8 cellular contexts compared by ENCODE assay signal in genomic region chr14:23301288-23301968, GRCh38. TPM values are rescaled to one million over a fixed set of nuclear protein-coding genes. Genes with fewer than 3 reads are reported as not detected.
A peak's percentile ranks its signal among the peaks of the same experiment; 100 is the strongest.
DNase-seq lines count a peak whose midpoint lies in the region; ATAC-seq and TF ChIP-seq lines count a peak whose summit lies in the region.

No MANE protein-coding gene starts in this region.

- peaks cover 21% of the 10 kb centered on the region for H3K36me3 ChIP-seq in lower lobe of right lung

- TF ChIP-seq CTCF in CD4-positive, alpha-beta T cell (IDR thresholded peaks at IDR 0.05), result peak; percentile 65
- peak; percentile 79 for TF ChIP-seq CTCF in lower lobe of right lung (IDR thresholded peaks at IDR 0.05)

- H3K4me3 ChIP-seq in lower lobe of right lung, result peak overlapping the region; percentile 78

- intact Hi-C loops in CD4-positive, alpha-beta T cell (cut with DNase I, micrococcal nuclease), result loop anchor here (2.0 to 10.0 kb wide), 8 partner anchors 15 to 1143 kb away; partner anchors contain the start of genes DAD1 (in 1 of the 2), HAUS4 (in 1 of the 2), HOMEZ (in 1 of the 2) and SDR39U1 (in 1 of the 2)
- intact Hi-C loops in lower lobe of right lung (cut with DNase I), result no loop called here

- H3K4me1 Mint-ChIP-seq in CD4-positive, alpha-beta T cell (ENCODE audit: low read depth), result peaks cover 39% of the 10 kb centered on the region

- no peaks in the 10 kb centered on the region for H3K9me3 ChIP-seq in CD4-positive, alpha-beta T cell (ENCODE audit: control insufficient read depth, low read length)
- H3K9me3 ChIP-seq in lower lobe of right lung, result no peaks in the 10 kb centered on the region

- peak overlapping the region; percentile 96 for H3K4me3 Mint-ChIP-seq in CD4-positive, alpha-beta T cell

- peak overlapping the region; percentile 97 for H3K27ac Mint-ChIP-seq in CD4-positive, alpha-beta T cell

- peaks cover 26% of the 10 kb centered on the region for H3K36me3 Mint-ChIP-seq in CD4-positive, alpha-beta T cell (ENCODE audit: low read depth)

- peaks cover 15% of the 10 kb centered on the region for H3K27me3 Mint-ChIP-seq in CD4-positive, alpha-beta T cell

- peak; percentile 69 for ATAC-seq in CD4-positive, alpha-beta T cell (ENCODE audit: poor library complexity)
- ATAC-seq in GM19397 (IDR thresholded peaks at IDR 0.05; ENCODE audit: unreplicated experiment) (peak; percentile 79), HG03565 (IDR thresholded peaks at IDR 0.05; ENCODE audit: unreplicated experiment) (peak; percentile 74), lower lobe of right lung (peak; percentile 92 to 94)

- peaks cover 7% of the 10 kb centered on the region for H3K27me3 ChIP-seq in CD4-positive, alpha-beta T cell (ENCODE audit: control insufficient read depth, insufficient read depth, low read length)
- H3K27me3 ChIP-seq in lower lobe of right lung (ENCODE audit: low read depth), result no peaks in the 10 kb centered on the region

- POLR2A ChIA-PET in CD4-positive, alpha-beta T cell (lab: Charles Lee), result interaction anchor here (0.7 to 10.5 kb wide), 24 partner anchors 9 to 835 kb away, joined by 3 to 455 read pairs (median 6); partner anchors contain the start of genes ACIN1, C14orf119, DAD1 and DCAF11

- no peaks in the 10 kb centered on the region for H3K9me3 Mint-ChIP-seq in CD4-positive, alpha-beta T cell

- peak overlapping the region; percentile 97 for H3K27ac ChIP-seq in CD4-positive, alpha-beta T cell (ENCODE audit: low read depth, low read length)
- peak overlapping the region; percentile 96 for H3K27ac ChIP-seq in lower lobe of right lung

- peaks cover 45% of the 10 kb centered on the region for H3K4me1 ChIP-seq in lower lobe of right lung

- DNase-seq in CD4-positive, alpha-beta T cell, result peak; percentile 91 to 99 (median 95)
- peak; percentile 99 for DNase-seq in NCI-H748 (lab: John Stamatoyannopoulos, UW; ENCODE audit: unreplicated experiment)
- DNase-seq in activated CD4-positive, alpha-beta T cell treated with anti-CD3 and anti-CD28 coated beads, Interleukin-2, amount 50 U/mL, for 48 hours, result peak; percentile 96
- peak; percentile 95 to 99 for DNase-seq in dermis microvascular lymphatic vessel endothelial cell (ENCODE audit: low read depth in 2 of 2)
- DNase-seq in lower lobe of right lung, result peak; percentile 99
- DNase-seq in stimulated activated CD4-positive, alpha-beta T cell treated with anti-CD3 and anti-CD28 coated beads, TNF-alpha, amount 100 ng/mL, for 1 hour (ENCODE audit: low read depth in 3 of 3, low spot score in 1 of 3), result peak; percentile 87 to 95 (median 93)

- CTCF ChIA-PET in CD4-positive, alpha-beta T cell (lab: Charles Lee), result interaction anchor here (0.5 to 4.4 kb wide), 14 partner anchors 10 to 209 kb away, joined by 3 to 66 read pairs (median 5); partner anchors contain the start of genes HOMEZ and PABPN1

RNA-seq across cellular contexts. Expression of gene PPP1R3E, which starts 1.2 kb away (rescaled TPM):
- total RNA-seq in CD4-positive, alpha-beta T cell, result 10 to 100 TPM; 51.0 to 53.8 TPM
- total RNA-seq in dermis microvascular lymphatic vessel endothelial cell, result 1.7 and 2.9 TPM in 2 replicates
- total RNA-seq in lower lobe of right lung, result 16.9 TPM

RNA-seq across cellular contexts. Expression of gene BCL2L2, which starts 5.2 kb away (rescaled TPM):
- total RNA-seq in CD4-positive, alpha-beta T cell, result 1 to 10 TPM; 2.3 to 3.7 TPM
- total RNA-seq in dermis microvascular lymphatic vessel endothelial cell (10.9 and 16.3 TPM in 2 replicates), lower lobe of right lung (43.9 TPM)

RNA-seq across cellular contexts. Expression of gene HOMEZ, which starts 15.5 kb away (rescaled TPM):
- total RNA-seq in CD4-positive, alpha-beta T cell, result 1 to 10 TPM; 2.0 to 2.8 TPM
- total RNA-seq in dermis microvascular lymphatic vessel endothelial cell (3.1 and 4.6 TPM in 2 replicates), lower lobe of right lung (12.4 TPM)

RNA-seq across cellular contexts. Expression of gene PABPN1, which starts 19.8 kb away (rescaled TPM):
- total RNA-seq in CD4-positive, alpha-beta T cell, result 100 to 1,000 TPM; 188 to 195 TPM
- total RNA-seq in dermis microvascular lymphatic vessel endothelial cell, result 67.0 and 90.6 TPM in 2 replicates
- total RNA-seq in lower lobe of right lung, result 122 TPM

RNA-seq across cellular contexts. Expression of gene SLC22A17, which starts 51.3 kb away (rescaled TPM):
- total RNA-seq in CD4-positive, alpha-beta T cell, result 10 to 100 TPM; 19.5 to 21.1 TPM
- 0.13 and 0.38 TPM in 2 replicates for total RNA-seq in dermis microvascular lymphatic vessel endothelial cell
- total RNA-seq in lower lobe of right lung, result 10.6 TPM

Comparison
In these comparisons a context has a peak if more than half of its experiments do, and no peak if none do; other contexts are left out.
1. Peak in every context shown above with its lines: DNase-seq, ATAC-seq, H3K4me3 ChIP-seq and H3K27ac ChIP-seq.